1 cellular context compared by ENCODE assay signal in genomic region chr2:197575987-197576386, GRCh38.
TF ChIP-seq lines count a peak whose summit lies in the region.

No MANE protein-coding gene starts in this region.

TF ChIP-seq in H1, 55 proteins besides CTCF, POLR2A, EP300 and RAD21:
- TF ChIP-seq YY1 (IDR thresholded peaks at IDR 0.05; ENCODE audit: low read depth, low read length) (no peak), CHD1 (IDR thresholded peaks at IDR 0.05; ENCODE audit: low read depth, low read length) (no peak), JUN (IDR thresholded peaks at IDR 0.05; ENCODE audit: low read depth, low read length) (no peak), BACH1 (IDR thresholded peaks at IDR 0.05; ENCODE audit: low read length) (no peak), TBP (IDR thresholded peaks at IDR 0.05; ENCODE audit: low read depth, low read length) (no peak), USF2 (IDR thresholded peaks at IDR 0.05; ENCODE audit: low read length) (no peak)
TF ChIP-seq in H1: peak in this region for 0.
